In genomic region chr9:95225016-95225745, GRCh38 we compare ENCODE assay signal across 2 cellular contexts.
TF ChIP-seq lines count a peak whose summit lies in the region.

No MANE protein-coding gene starts in this region.

TF ChIP-seq in A549, 52 proteins besides CTCF, POLR2A, EP300 and RAD21:
- TF ChIP-seq RARB (CRISPR knock-in tag; IDR thresholded peaks at IDR 0.05), result no peak
- TF ChIP-seq MAX (IDR thresholded peaks at IDR 0.05), result peak; percentile 55
TF ChIP-seq in A549: peak in this region for 1.

TF ChIP-seq in SK-N-SH, 30 proteins besides CTCF, POLR2A, EP300 and RAD21 (continued from another document):
- no peak for TF ChIP-seq PBX3 (IDR thresholded peaks at IDR 0.05)
- peak; percentile 98 for TF ChIP-seq MXI1 (IDR thresholded peaks at IDR 0.05; ENCODE audit: low read depth, low read length)
